In genomic region chr3:58584690-58585004, GRCh38 we compare ENCODE assay signal across 1 cellular context.
TF ChIP-seq lines count a peak whose summit lies in the region.

No MANE protein-coding gene starts in this region.

TF ChIP-seq in A549, 52 proteins besides CTCF, POLR2A, EP300 and RAD21 (continued from another document):
- no peak for TF ChIP-seq ZNF302 (CRISPR knock-in tag; IDR thresholded peaks at IDR 0.05)
- TF ChIP-seq JUN (IDR thresholded peaks at IDR 0.05), result no peak
- TF ChIP-seq PBX3 (IDR thresholded peaks at IDR 0.05), result no peak
- no peak for TF ChIP-seq FOXS1 (CRISPR knock-in tag; IDR thresholded peaks at IDR 0.05)
- TF ChIP-seq HMGXB4 (CRISPR knock-in tag; IDR thresholded peaks at IDR 0.05; ENCODE audit: borderline replicate concordance), result no peak
- no peak for TF ChIP-seq JUNB (IDR thresholded peaks at IDR 0.05)
- TF ChIP-seq SREBF2 (IDR thresholded peaks at IDR 0.05), result no peak
- no peak for TF ChIP-seq FOSB (CRISPR knock-in tag; IDR thresholded peaks at IDR 0.05)
- TF ChIP-seq HOXA7 (CRISPR knock-in tag; IDR thresholded peaks at IDR 0.05), result no peak
- no peak for TF ChIP-seq MAZ (IDR thresholded peaks at IDR 0.05; ENCODE audit: borderline replicate concordance, low read depth, low read length)
- TF ChIP-seq CBX2 (IDR thresholded peaks at IDR 0.05; ENCODE audit: borderline replicate concordance, low read depth), result no peak
TF ChIP-seq in A549: peak in this region for 0.
